9 cellular contexts compared by ENCODE assay signal in genomic region chr7:106109521-106110237, GRCh38. TPM values are rescaled to one million over a fixed set of nuclear protein-coding genes. Genes with fewer than 3 reads are reported as not detected.
DNase-seq lines count a peak whose midpoint lies in the region; ATAC-seq, FAIRE-seq and TF ChIP-seq lines count a peak whose summit lies in the region.
"Had no signal": no experiment of that assay in that cellular context is flagged by ENCODE, and none has a peak within 500 bp of the region (broad histone marks: within the 10 kb centered on the region; RNA-seq: fewer than 3 reads in every experiment).

No MANE protein-coding gene starts in this region.

- H3K4me1 ChIP-seq in DND-41 (ENCODE audit: insufficient read depth, low read length) (peaks cover 59% of the 10 kb centered on the region), endothelial cell of umbilical vein (ENCODE audit: control insufficient read depth, extremely low read depth, insufficient read depth, low read length) (peaks cover 18% of the 10 kb centered on the region), psoas muscle (peaks cover 64% of the 10 kb centered on the region)

- intact Hi-C loops in endothelial cell of umbilical vein (cut with micrococcal nuclease): no loop called here
- intact Hi-C loops in psoas muscle (cut with DNase I): loop anchor here (5.0 to 10.0 kb wide), 3 partner anchors 42 to 1095 kb away; partner anchors contain the start of gene KMT2E (in 1 of the 2)

- H3K9me1 ChIP-seq in endothelial cell of umbilical vein (replicated peaks; ENCODE audit: control insufficient read depth, extremely low read depth, insufficient read depth, low read length): no peaks in the 10 kb centered on the region

- H3K79me2 ChIP-seq in DND-41 (ENCODE audit: insufficient read depth, low read length) (peaks cover 83% of the 10 kb centered on the region), endothelial cell of umbilical vein (ENCODE audit: control insufficient read depth, insufficient read depth, low read length) (peaks cover 66% of the 10 kb centered on the region)

- peak overlapping the region; percentile 95 for H3K27ac ChIP-seq in DND-41 (ENCODE audit: low read length)
- H3K27ac ChIP-seq in endothelial cell of umbilical vein (ENCODE audit: insufficient read depth, low read depth, low read length): no peak overlapping the region
- peak overlapping the region; percentile 99 for H3K27ac ChIP-seq in psoas muscle

- CTCF ChIA-PET in endothelial cell of umbilical vein (lab: Charles Lee): interaction anchor here (1.0 to 1.3 kb wide), 2 partner anchors 23 to 49 kb away, joined by 3 read pairs; no protein-coding TSS in a partner anchor

- no peak overlapping the region for H2AFZ ChIP-seq in DND-41 (ENCODE audit: low read depth, low read length)
- H2AFZ ChIP-seq in endothelial cell of umbilical vein (ENCODE audit: low read depth, low read length): no peak overlapping the region

- POLR2A ChIA-PET in endothelial cell of umbilical vein (lab: Charles Lee): no interaction called here

- BruUV-seq in endothelial cell of umbilical vein (replicated peaks; lab: Mats Ljungman, UMichigan): no TSS peak

- H3K4me2 ChIP-seq in DND-41 (ENCODE audit: insufficient read depth, low read length) (peak overlapping the region; percentile 67), endothelial cell of umbilical vein (ENCODE audit: insufficient read depth, low read length) (peak overlapping the region; percentile 92)

- dilution Hi-C loops in endothelial cell of umbilical vein (cut with MboI; ENCODE audit: extremely low pct_ligation_motif_present, low sequenced_read_pairs): no loop called here

- H3K27me3 ChIP-seq in DND-41 (ENCODE audit: insufficient read depth, low read length, poor library complexity) (no peaks in the 10 kb centered on the region), endothelial cell of umbilical vein (ENCODE audit: control insufficient read depth in 2 of 2, insufficient read depth in 2 of 2, low read length in 2 of 2) (no peaks in the 10 kb centered on the region), psoas muscle (ENCODE audit: insufficient read depth in 3 of 3, low read length in 2 of 3) (no peaks in the 10 kb centered on the region)

- H3K9ac ChIP-seq in DND-41 (ENCODE audit: low read depth, low read length): peak overlapping the region; percentile 97
- H3K9ac ChIP-seq in endothelial cell of umbilical vein (replicated peaks; ENCODE audit: extremely low read depth, insufficient read depth, low read length): no peak overlapping the region

- FAIRE-seq in endothelial cell of umbilical vein (lab: Jason Lieb, UNC): no peak
- FAIRE-seq in D721Med (lab: Jason Lieb, UNC): no peak

- H4K20me1 ChIP-seq in DND-41 (ENCODE audit: insufficient read depth, low read length) (peaks cover 32% of the 10 kb centered on the region), endothelial cell of umbilical vein (replicated peaks; ENCODE audit: control insufficient read depth, extremely low read depth, insufficient read depth, low read length) (peaks cover 3% of the 10 kb centered on the region)

- ATAC-seq in DND-41 (ENCODE audit: insufficient read depth, low read depth) (no peak), psoas muscle (no peak)

- 81 to 83% (median 81%) methylated on average over 6 of the region's 6 CpGs for WGBS in psoas muscle, 3 donors

- TF ChIP-seq CTCF in DND-41 (IDR thresholded peaks at IDR 0.05; ENCODE audit: borderline replicate concordance, extremely low read depth, low read length, poor library complexity, severe bottlenecking): no peak
- TF ChIP-seq CTCF in endothelial cell of umbilical vein (IDR thresholded peaks at IDR 0.05; ENCODE audit: extremely low read depth in 1 of 2, insufficient read depth in 1 of 2, low read depth in 1 of 2, low read length in 2 of 2): no peak
- no peak for TF ChIP-seq CTCF in psoas muscle (IDR thresholded peaks at IDR 0.05)
- TF ChIP-seq CTCF in GM10266 (IDR thresholded peaks at IDR 0.05; ENCODE audit: control insufficient read depth, insufficient read depth, low read depth, missing control alignments): no peak
- TF ChIP-seq CTCF in D721Med (IDR thresholded peaks at IDR 0.05; ENCODE audit: insufficient read depth, missing control alignments): no peak

- H3K9me3 ChIP-seq in DND-41 (ENCODE audit: insufficient read depth, low read length, severe bottlenecking): no peaks in the 10 kb centered on the region
- H3K9me3 ChIP-seq in endothelial cell of umbilical vein (replicated peaks; ENCODE audit: control insufficient read depth, insufficient read depth, low read length): no peaks in the 10 kb centered on the region
- H3K9me3 ChIP-seq in psoas muscle: no peaks in the 10 kb centered on the region

- no peak for TF ChIP-seq POLR2A in endothelial cell of umbilical vein (IDR thresholded peaks at IDR 0.05; ENCODE audit: low read depth, low read length)

- H3K36me3 ChIP-seq in DND-41 (ENCODE audit: insufficient read depth, low read length): peaks cover 26% of the 10 kb centered on the region
- no peaks in the 10 kb centered on the region for H3K36me3 ChIP-seq in endothelial cell of umbilical vein (ENCODE audit: control insufficient read depth in 2 of 2, extremely low read depth in 1 of 2, insufficient read depth in 2 of 2, low read length in 2 of 2)
- no peaks in the 10 kb centered on the region for H3K36me3 ChIP-seq in psoas muscle (ENCODE audit: insufficient read depth in 1 of 2, low read depth in 1 of 2)

- H3K4me3 ChIP-seq in DND-41 (ENCODE audit: low read depth in 1 of 2, low read length in 2 of 2) (peak overlapping the region; percentile 53 to 75; a peak in 3 of 4 replicates), endothelial cell of umbilical vein (replicated peaks in 1 of 3; ENCODE audit: insufficient read depth in 1 of 3, low read depth in 1 of 3, low read length in 3 of 3) (no peak overlapping the region), psoas muscle (peak overlapping the region; percentile 84)

- no peak for DNase-seq in DND-41
- DNase-seq in NAMALWA (ENCODE audit: low spot score): peak; percentile 70
- DNase-seq in endothelial cell of umbilical vein (ENCODE audit: low read depth, low spot score): no peak
- no peak for DNase-seq in psoas muscle
- no peak for DNase-seq in GM10266 (ENCODE audit: extremely low spot score)
- no peak for DNase-seq in A172 (ENCODE audit: low spot score)
- DNase-seq in D721Med (ENCODE audit: insufficient read length, low spot score): no peak
- no peak for DNase-seq in NCI-H748 treated with DMSO at 0.1 percent for 48 hours (lab: John Stamatoyannopoulos, UW)
- DNase-seq: NK-92 treated with Interleukin-12 subunit alpha and Interleukin-12 subunit beta, amount 100 ng/mL, for 24 hours had no signal

TF ChIP-seq in endothelial cell of umbilical vein, 7 proteins besides CTCF, POLR2A, EP300 and RAD21:
- TF ChIP-seq POLR2AphosphoS5 (IDR thresholded peaks at IDR 0.05; ENCODE audit: insufficient read depth, low read depth, low read length) (no peak), FOS (IDR thresholded peaks at IDR 0.05; ENCODE audit: borderline replicate concordance, insufficient read depth, low read length) (no peak), GATA2 (IDR thresholded peaks at IDR 0.05; ENCODE audit: insufficient read depth, insufficient read length, low read depth, low read length) (no peak), JUN (IDR thresholded peaks at IDR 0.05; ENCODE audit: borderline replicate concordance, insufficient read depth, insufficient read length, low read depth) (no peak), MYC (IDR thresholded peaks at IDR 0.05; ENCODE audit: low read depth, low read length) (no peak)

RNA-seq across cellular contexts. Expression of gene SYPL1, which starts 2.4 kb away (rescaled TPM):
- total RNA-seq in endothelial cell of umbilical vein (66.6 and 67.1 TPM in 2 replicates), psoas muscle (100 to 1,000 TPM in 1 of 4 donors, 10 to 100 TPM in 3; 68.3 to 113 (median 80.2) TPM)
- polyA plus RNA-seq in endothelial cell of umbilical vein (51.2 and 59.8 TPM in 2 replicates), psoas muscle (100 to 1,000 TPM in 1 of 3 donors, 10 to 100 TPM in 2; 66.3 to 110 (median 72.1) TPM)
- 50.5 and 51.5 TPM in 2 replicates for polyA plus RNA-seq in endothelial cell of umbilical vein (2011; cell fraction: cytosol; rRNA removed)
- 19.3 and 27.3 TPM in 2 replicates for polyA plus RNA-seq in endothelial cell of umbilical vein (2011; cell fraction: nucleus; rRNA removed)
- polyA plus RNA-seq in endothelial cell of umbilical vein (2012): 57.2 and 78.4 TPM in 2 replicates
- polyA minus RNA-seq in endothelial cell of umbilical vein: 65.1 and 75.2 TPM in 2 replicates
- polyA minus RNA-seq in endothelial cell of umbilical vein (2011; cell fraction: cytosol; rRNA and poly(A)+ RNA removed): 17.4 TPM
- polyA minus RNA-seq in endothelial cell of umbilical vein (2011; cell fraction: nucleus; rRNA and poly(A)+ RNA removed): 17.0 and 28.4 TPM in 2 replicates
- total RNA-seq in A172 (2014; rRNA removed; shearing (Covaris generic)): 73.0 and 81.7 TPM in 2 replicates

Comparison
In these comparisons a context has a peak if more than half of its experiments do, and no peak if none do; other contexts are left out.
1. H3K4me3 ChIP-seq: peak in DND-41 (2 of 2) and psoas muscle (single experiment); none in endothelial cell of umbilical vein (0 of 3).